Comparison of ENCODE assay signal across 12 cellular contexts in genomic region chr7:95395755-95396135, GRCh38. TPM values are rescaled to one million over a fixed set of nuclear protein-coding genes. Genes with fewer than 3 reads are reported as not detected.
DNase-seq lines count a peak whose midpoint lies in the region; ATAC-seq, FAIRE-seq and TF ChIP-seq lines count a peak whose summit lies in the region.
"Had no signal": no experiment of that assay in that cellular context is flagged by ENCODE, and none has a peak within 500 bp of the region (broad histone marks: within the 10 kb centered on the region; RNA-seq: fewer than 3 reads in every experiment).

No MANE protein-coding gene starts in this region.

- no peak for FAIRE-seq in HepG2 (lab: Jason Lieb, UNC)

- peaks cover 41% of the 10 kb centered on the region for H3K27me3 Mint-ChIP-seq in activated naive CD4-positive, alpha-beta T cell treated with anti-CD3 and anti-CD28 coated beads for 36 hours (ENCODE audit: low read depth)
- peaks cover 44% of the 10 kb centered on the region for H3K27me3 Mint-ChIP-seq in activated T-helper 17 cell treated with anti-CD3 and anti-CD28 coated beads, Interleukin-2, amount 50 U/mL, for 72 hours

- POLR2A ChIA-PET in HepG2 (lab: Yijun Ruan, JAX): interaction anchor here (1.0 to 3.6 kb wide), 14 partner anchors 10 to 96 kb away, joined by 3 to 39 read pairs (median 6); partner anchors contain the start of genes PON1 and PON2

- peak overlapping the region; percentile 87 for H2AFZ ChIP-seq in HepG2 (ENCODE audit: low read length)

- no peak for TF ChIP-seq EP300 in HepG2 (IDR thresholded peaks at IDR 0.05; ENCODE audit: low read depth in 2 of 2, low read length in 2 of 2)
- TF ChIP-seq EP300 in HepG2 (CRISPR knock-in tag; IDR thresholded peaks at IDR 0.05; ENCODE audit: borderline replicate concordance): no peak

- H3K4me1 ChIP-seq in HepG2 (ENCODE audit: insufficient read depth, low read length) (peaks cover 32% of the 10 kb centered on the region), thoracic aorta (ENCODE audit: control insufficient read depth in 1 of 2, low read depth in 2 of 2) (peaks cover 0 to 9% of the 10 kb centered on the region in 2 donors)
- H3K4me1 ChIP-seq: BLaER1 had no signal

- no peak overlapping the region for H3K27ac Mint-ChIP-seq in activated naive CD4-positive, alpha-beta T cell treated with anti-CD3 and anti-CD28 coated beads for 36 hours
- H3K27ac Mint-ChIP-seq in activated T-helper 17 cell treated with anti-CD3 and anti-CD28 coated beads, Interleukin-2, amount 50 U/mL, for 72 hours: no peak overlapping the region
- H3K27ac Mint-ChIP-seq: nephron progenitor cell had no signal

- H3K4me3 Mint-ChIP-seq in activated naive CD4-positive, alpha-beta T cell treated with anti-CD3 and anti-CD28 coated beads for 36 hours: peak overlapping the region; percentile 60
- H3K4me3 Mint-ChIP-seq in activated T-helper 17 cell treated with anti-CD3 and anti-CD28 coated beads, Interleukin-2, amount 50 U/mL, for 72 hours: peak overlapping the region; percentile 54
- H3K4me3 Mint-ChIP-seq: nephron progenitor cell had no signal

- H3K4me1 Mint-ChIP-seq in activated naive CD4-positive, alpha-beta T cell treated with anti-CD3 and anti-CD28 coated beads for 36 hours (ENCODE audit: low read depth): peaks cover 2% of the 10 kb centered on the region
- H3K4me1 Mint-ChIP-seq in activated T-helper 17 cell treated with anti-CD3 and anti-CD28 coated beads, Interleukin-2, amount 50 U/mL, for 72 hours: no peaks in the 10 kb centered on the region

- no peak for DNase-seq in activated naive CD4-positive, alpha-beta T cell treated with anti-CD3 and anti-CD28 coated beads for 36 hours
- DNase-seq in activated naive CD4-positive, alpha-beta T cell (lab: John Stamatoyannopoulos, UW): no peak
- DNase-seq in HepG2 (ENCODE audit: low spot score) (peak; percentile 9), thoracic aorta (ENCODE audit: low spot score) (no peak), HPDE6-E6E7 (ENCODE audit: extremely low spot score) (no peak), NCI-H1436 treated with DMSO at 0.1 percent for 48 hours (lab: John Stamatoyannopoulos, UW) (no peak)
- DNase-seq in central memory CD4-positive, alpha-beta T cell: no peak
- DNase-seq: hippocampal formation, nephron progenitor cell had no signal

- 3% methylated on average over 11 of the region's 11 CpGs for WGBS in HepG2 (ENCODE audit: low lambda C conversion rate)

- BruUV-seq in HepG2 (replicated peaks; lab: Mats Ljungman, UMichigan): TSS peak; percentile 49

- H3K27me3 ChIP-seq in HepG2 (ENCODE audit: control insufficient read depth in 1 of 2, insufficient read depth in 2 of 2, low read length in 2 of 2) (no peaks in the 10 kb centered on the region; a peak in 1 of 5 replicates), thoracic aorta (replicated peaks; ENCODE audit: insufficient read depth) (peaks cover 10% of the 10 kb centered on the region)
- H3K27me3 ChIP-seq: BLaER1 had no signal

- H3K9me3 ChIP-seq in HepG2 (ENCODE audit: low read length) (no peaks in the 10 kb centered on the region), thoracic aorta (no peaks in the 10 kb centered on the region)

- no peaks in the 10 kb centered on the region for H3K36me3 Mint-ChIP-seq in activated naive CD4-positive, alpha-beta T cell treated with anti-CD3 and anti-CD28 coated beads for 36 hours (ENCODE audit: low read depth)
- no peaks in the 10 kb centered on the region for H3K36me3 Mint-ChIP-seq in activated T-helper 17 cell treated with anti-CD3 and anti-CD28 coated beads, Interleukin-2, amount 50 U/mL, for 72 hours (ENCODE audit: low read depth)

- H3K4me2 ChIP-seq in HepG2 (ENCODE audit: low read depth, low read length): peak overlapping the region; percentile 91
- H3K4me2 ChIP-seq: BLaER1 had no signal

- H3K36me3 ChIP-seq in HepG2 (replicated peaks in 1 of 2; ENCODE audit: control insufficient read depth in 1 of 2, insufficient read depth in 2 of 2, low read length in 2 of 2) (no peaks in the 10 kb centered on the region; a peak in 1 of 5 replicates), thoracic aorta (no peaks in the 10 kb centered on the region)
- H3K36me3 ChIP-seq: BLaER1 had no signal

- no peak for TF ChIP-seq POLR2A in HepG2 (IDR thresholded peaks at IDR 0.05; ENCODE audit: insufficient read depth in 1 of 2, low read depth in 2 of 2, low read length in 2 of 2)

- H3K9me3 Mint-ChIP-seq in activated naive CD4-positive, alpha-beta T cell treated with anti-CD3 and anti-CD28 coated beads for 36 hours: no peaks in the 10 kb centered on the region
- no peaks in the 10 kb centered on the region for H3K9me3 Mint-ChIP-seq in activated T-helper 17 cell treated with anti-CD3 and anti-CD28 coated beads, Interleukin-2, amount 50 U/mL, for 72 hours

- TF ChIP-seq RAD21 in HepG2 (CRISPR knock-in tag; IDR thresholded peaks at IDR 0.05): no peak

- TF ChIP-seq CTCF in HepG2 (CRISPR knock-in tag; IDR thresholded peaks at IDR 0.05) (no peak), thoracic aorta (IDR thresholded peaks at IDR 0.05) (no peak)

- H3K4me3 ChIP-seq in HepG2 (replicated peaks in 1 of 3; ENCODE audit: insufficient read depth in 1 of 3, low read depth in 2 of 3, low read length in 3 of 3): peak overlapping the region; percentile 76 to 92 (median 91)
- peak overlapping the region; percentile 69 for H3K4me3 ChIP-seq in thoracic aorta
- H3K4me3 ChIP-seq: BLaER1, SK-N-MC had no signal

- H3K27ac ChIP-seq in HepG2 (ENCODE audit: extremely low read length, insufficient read depth, low read length) (peak overlapping the region; percentile 76), thoracic aorta (no peak overlapping the region)
- H3K27ac ChIP-seq: BLaER1, SK-N-MC had no signal

- no peak for ATAC-seq in activated T-helper 17 cell treated with anti-CD3 and anti-CD28 coated beads, Interleukin-2, amount 50 U/mL, for 72 hours (replicated peaks)
- peak; percentile 49 for ATAC-seq in HepG2
- no peak for ATAC-seq in thoracic aorta (ENCODE audit: insufficient number of reproducible peaks, low FRiP score, low read depth)

- intact Hi-C loops in activated naive CD4-positive, alpha-beta T cell treated with anti-CD3 and anti-CD28 coated beads for 36 hours (cut with micrococcal nuclease): loop anchor here (2.0 to 5.0 kb wide), 2 partner anchors 81 to 738 kb away; partner anchors contain the start of gene SGCE
- intact Hi-C loops in HepG2 (cut with micrococcal nuclease; ENCODE audit: unreplicated experiment): loop anchor here (1.0 to 2.0 kb wide), 2 partner anchors 45 to 82 kb away; no protein-coding TSS in a partner anchor

- in situ Hi-C loops in HepG2 (cut with HindIII; ENCODE audit: extremely low pct_ligation_motif_present, low pct_unique_long_range_greater_than_20kb): loop anchor here (5.0 kb wide), 1 partner anchor 82 kb away; no protein-coding TSS in a partner anchor

- CTCF ChIA-PET in activated naive CD4-positive, alpha-beta T cell treated with anti-CD3 and anti-CD28 coated beads for 36 hours (lab: Charles Lee): interaction anchor here (0.7 to 2.0 kb wide), 5 partner anchors 10 to 292 kb away, joined by 3 to 9 read pairs (median 4); no protein-coding TSS in a partner anchor
- CTCF ChIA-PET in HepG2 (lab: Yijun Ruan, JAX; ENCODE audit: low intra/inter-chr PET ratio, low total read pairs): interaction anchor here (2.7 kb wide), 1 partner anchor 82 kb away, joined by 28 read pairs; no protein-coding TSS in a partner anchor

- peaks cover 23% of the 10 kb centered on the region for H3K79me2 ChIP-seq in HepG2 (ENCODE audit: insufficient read depth, low read length)

- peak overlapping the region; percentile 85 for H3K9ac ChIP-seq in HepG2 (ENCODE audit: insufficient read depth, low read depth, low read length)
- H3K9ac ChIP-seq: BLaER1 had no signal

- no peaks in the 10 kb centered on the region for H4K20me1 ChIP-seq in HepG2 (ENCODE audit: insufficient read depth, low read length)
- H4K20me1 ChIP-seq: BLaER1 had no signal

RNA-seq across cellular contexts. Expression of gene PON3, which starts 0.4 kb away (rescaled TPM):
- not detected for total RNA-seq in activated naive CD4-positive, alpha-beta T cell treated with anti-CD3 and anti-CD28 coated beads for 36 hours
- total RNA-seq in activated T-helper 17 cell treated with anti-CD3 and anti-CD28 coated beads, Interleukin-2, amount 50 U/mL, for 72 hours: not detected
- 14.1 and 23.6 TPM in 2 replicates for total RNA-seq in HepG2 (2016; rRNA removed; fragmentation: Illumina TruSeq; extraction: Trizol)
- total RNA-seq in HepG2 (2016; cell fraction: cytosol; rRNA removed; fragmentation: Illumina TruSeq; extraction: Trizol; ENCODE audit: low read depth): 4.1 and 7.1 TPM in 2 replicates
- total RNA-seq in HepG2 (2016; cell fraction: insoluble cytoplasmic fraction; rRNA removed; fragmentation: Illumina TruSeq; extraction: Trizol): 14.7 and 22.2 TPM in 2 replicates
- total RNA-seq in HepG2 (2016; cell fraction: membrane; rRNA removed; fragmentation: Illumina TruSeq; extraction: Trizol): 7.8 and 8.2 TPM in 2 replicates
- total RNA-seq in HepG2 (2016; cell fraction: nucleus; rRNA removed; fragmentation: Illumina TruSeq; extraction: Trizol): 25.7 and 30.5 TPM in 2 replicates
- polyA plus RNA-seq in HepG2 (2011; rRNA removed): 26.6 and 37.8 TPM in 2 replicates
- polyA plus RNA-seq in HepG2 (2011; cell fraction: cytosol; rRNA removed): 21.3 and 25.9 TPM in 2 replicates
- polyA plus RNA-seq in HepG2 (2011; cell fraction: nucleus; rRNA removed): 11.6 and 12.4 TPM in 2 replicates
- 11.8 and 15.7 TPM in 2 replicates for polyA plus RNA-seq in HepG2 (2012)
- polyA plus RNA-seq in HepG2 (2016; cell fraction: cytosol; fragmentation: Illumina TruSeq; extraction: Trizol; ENCODE audit: low read depth): 4.5 and 6.8 TPM in 2 replicates
- polyA plus RNA-seq in HepG2 (2016; cell fraction: insoluble cytoplasmic fraction; fragmentation: Illumina TruSeq; extraction: Trizol; ENCODE audit: low read depth): 12.0 and 12.8 TPM in 2 replicates
- polyA plus RNA-seq in HepG2 (2016; cell fraction: membrane; fragmentation: Illumina TruSeq; extraction: Trizol; ENCODE audit: low read depth): 6.8 and 8.2 TPM in 2 replicates
- polyA plus RNA-seq in HepG2 (2016; cell fraction: nucleus; fragmentation: Illumina TruSeq; extraction: Trizol; ENCODE audit: insufficient read depth, low read depth): 30.2 and 30.3 TPM in 2 replicates
- polyA minus RNA-seq in HepG2 (2011; rRNA and poly(A)+ RNA removed; ENCODE audit: low replicate concordance): 5.1 TPM in 1 of 2 replicates, not detected in the other
- 6.0 and 6.8 TPM in 2 replicates for polyA minus RNA-seq in HepG2 (2011; cell fraction: cytosol; rRNA and poly(A)+ RNA removed)
- polyA minus RNA-seq in HepG2 (2011; cell fraction: nucleus; rRNA and poly(A)+ RNA removed): 32.6 and 37.8 TPM in 2 replicates
- total RNA-seq in thoracic aorta: not detected

RNA-seq across cellular contexts. Expression of gene PON2, which starts 39.1 kb away (rescaled TPM):
- 1 to 10 TPM; 3.8 to 3.9 TPM for total RNA-seq in activated naive CD4-positive, alpha-beta T cell treated with anti-CD3 and anti-CD28 coated beads for 36 hours
- total RNA-seq in activated T-helper 17 cell treated with anti-CD3 and anti-CD28 coated beads, Interleukin-2, amount 50 U/mL, for 72 hours: 1 to 10 TPM; 3.9 to 9.3 TPM
- total RNA-seq in HepG2 (2016; rRNA removed; fragmentation: Illumina TruSeq; extraction: Trizol) (110 and 202 TPM in 2 replicates), thoracic aorta (10 to 100 TPM; 49.7 to 76.2 TPM)
- total RNA-seq in HepG2 (2016; cell fraction: cytosol; rRNA removed; fragmentation: Illumina TruSeq; extraction: Trizol; ENCODE audit: low read depth): 52.8 and 60.2 TPM in 2 replicates
- 109 and 195 TPM in 2 replicates for total RNA-seq in HepG2 (2016; cell fraction: insoluble cytoplasmic fraction; rRNA removed; fragmentation: Illumina TruSeq; extraction: Trizol)
- 97.0 and 101 TPM in 2 replicates for total RNA-seq in HepG2 (2016; cell fraction: membrane; rRNA removed; fragmentation: Illumina TruSeq; extraction: Trizol)
- total RNA-seq in HepG2 (2016; cell fraction: nucleus; rRNA removed; fragmentation: Illumina TruSeq; extraction: Trizol): 222 and 258 TPM in 2 replicates
- 159 and 217 TPM in 2 replicates for polyA plus RNA-seq in HepG2 (2011; rRNA removed)
- 99.2 and 139 TPM in 2 replicates for polyA plus RNA-seq in HepG2 (2011; cell fraction: cytosol; rRNA removed)
- polyA plus RNA-seq in HepG2 (2011; cell fraction: nucleus; rRNA removed): 142 and 167 TPM in 2 replicates
- polyA plus RNA-seq in HepG2 (2012): 102 and 115 TPM in 2 replicates
- 57.5 and 75.0 TPM in 2 replicates for polyA plus RNA-seq in HepG2 (2016; cell fraction: cytosol; fragmentation: Illumina TruSeq; extraction: Trizol; ENCODE audit: low read depth)
- polyA plus RNA-seq in HepG2 (2016; cell fraction: insoluble cytoplasmic fraction; fragmentation: Illumina TruSeq; extraction: Trizol; ENCODE audit: low read depth): 108 and 112 TPM in 2 replicates
- polyA plus RNA-seq in HepG2 (2016; cell fraction: membrane; fragmentation: Illumina TruSeq; extraction: Trizol; ENCODE audit: low read depth): 74.8 and 84.0 TPM in 2 replicates
- 386 and 414 TPM in 2 replicates for polyA plus RNA-seq in HepG2 (2016; cell fraction: nucleus; fragmentation: Illumina TruSeq; extraction: Trizol; ENCODE audit: insufficient read depth, low read depth)
- polyA minus RNA-seq in HepG2 (2011; rRNA and poly(A)+ RNA removed; ENCODE audit: low replicate concordance): 48.7 and 53.2 TPM in 2 replicates
- polyA minus RNA-seq in HepG2 (2011; cell fraction: cytosol; rRNA and poly(A)+ RNA removed): 58.1 and 61.9 TPM in 2 replicates
- 145 and 155 TPM in 2 replicates for polyA minus RNA-seq in HepG2 (2011; cell fraction: nucleus; rRNA and poly(A)+ RNA removed)

Comparison
In these comparisons a context has a peak if more than half of its experiments do, and no peak if none do; other contexts are left out.
1. RNA of gene PON3, which starts 0.4 kb away (total RNA-seq): 4.1 to 30.5 TPM in HepG2; not detected in activated T-helper 17 cell treated with anti-CD3 and anti-CD28 coated beads, Interleukin-2, amount 50 U/mL, for 72 hours, not detected in activated naive CD4-positive, alpha-beta T cell treated with anti-CD3 and anti-CD28 coated beads for 36 hours and not detected in thoracic aorta; every median in the first group is over 4 times any median in the second.
2. RNA of gene PON2, which starts 39.1 kb away (total RNA-seq): 52.8 to 258 TPM in HepG2 and 49.7 to 76.2 TPM in thoracic aorta; 3.9 to 9.3 TPM in activated T-helper 17 cell treated with anti-CD3 and anti-CD28 coated beads, Interleukin-2, amount 50 U/mL, for 72 hours and 3.8 to 3.9 TPM in activated naive CD4-positive, alpha-beta T cell treated with anti-CD3 and anti-CD28 coated beads for 36 hours; every median in the first group is over 4 times any median in the second.